18 cellular contexts compared by ENCODE assay signal in the genomic region with DNA sequence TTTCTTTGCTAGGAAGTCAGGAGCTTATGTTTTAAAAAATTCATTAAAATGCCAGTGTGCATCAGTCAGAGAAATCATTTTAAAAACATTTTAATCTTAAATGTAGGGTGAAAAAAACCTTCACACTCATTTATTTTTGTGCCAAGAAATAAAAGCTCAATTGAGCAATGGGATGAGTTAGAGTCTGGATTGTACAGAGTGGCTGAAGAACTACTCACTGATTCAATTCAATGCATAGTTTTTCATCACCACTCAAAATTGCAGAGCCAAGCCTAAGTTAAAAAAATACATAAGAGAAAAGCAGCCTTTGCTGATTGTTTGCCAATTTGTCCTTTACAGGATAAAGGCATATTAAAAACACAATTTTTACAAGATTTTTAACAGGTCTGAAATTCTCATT.
"Had no signal": no experiment of that assay in that cellular context is flagged by ENCODE, and none has a peak within 500 bp of the region (broad histone marks: within the 10 kb centered on the region; RNA-seq: fewer than 3 reads in every experiment).

No MANE protein-coding gene starts in this region.

- H3K36me3 Mint-ChIP-seq: brain; stimulated activated effector memory CD8-positive, alpha-beta T cell treated with anti-CD3 and anti-CD28 coated beads, Interleukin-12 subunit alpha, Interleukin-12 subunit beta, amount 100 ng/mL, for 72 hours; WTC11 had no signal

- H3K4me1 Mint-ChIP-seq: activated T-helper 17 cell treated with anti-CD3 and anti-CD28 coated beads, Interleukin-2, amount 50 U/mL, for 72 hours; nephron progenitor cell; stimulated activated effector memory CD8-positive, alpha-beta T cell treated with anti-CD3 and anti-CD28 coated beads, Interleukin-12 subunit alpha, Interleukin-12 subunit beta, amount 100 ng/mL, for 72 hours; T-helper 17 cell; WTC11 had no signal

- ATAC-seq: activated T-helper 17 cell treated with anti-CD3 and anti-CD28 coated beads, Interleukin-2, amount 50 U/mL, for 72 hours; stimulated activated effector memory CD8-positive, alpha-beta T cell treated with anti-CD3 and anti-CD28 coated beads, Interleukin-12 subunit alpha, Interleukin-12 subunit beta, amount 100 ng/mL, for 72 hours; T-helper 17 cell; WTC11 had no signal

- DNase-seq: activated CD4-positive, alpha-beta T cell treated with anti-CD3 and anti-CD28 coated beads for 48 hours; activated CD8-positive, alpha-beta memory T cell treated with anti-CD3 and anti-CD28 coated beads for 24 hours; activated naive CD4-positive, alpha-beta T cell treated with anti-CD3 and anti-CD28 coated beads for 36 hours; activated T-cell treated with anti-CD3 and anti-CD28 coated beads for 4 hours; esophagus squamous epithelium; kidney; left ventricle myocardium inferior; mesendoderm; nephron progenitor cell; ovary; T-helper 17 cell had no signal

- H3K4me1 ChIP-seq: esophagus squamous epithelium, left ventricle myocardium inferior, tibial nerve, vagina had no signal

- H3K36me3 ChIP-seq: esophagus squamous epithelium, left ventricle myocardium inferior, ovary, tibial nerve, vagina had no signal

- H3K9me3 Mint-ChIP-seq: activated naive CD4-positive, alpha-beta T cell treated with anti-CD3 and anti-CD28 coated beads for 36 hours; activated T-helper 17 cell treated with anti-CD3 and anti-CD28 coated beads, Interleukin-2, amount 50 U/mL, for 72 hours; nephron progenitor cell; stimulated activated effector memory CD8-positive, alpha-beta T cell treated with anti-CD3 and anti-CD28 coated beads, Interleukin-12 subunit alpha, Interleukin-12 subunit beta, amount 100 ng/mL, for 72 hours had no signal

- H3K27ac Mint-ChIP-seq: activated naive CD4-positive, alpha-beta T cell treated with anti-CD3 and anti-CD28 coated beads for 36 hours; activated T-helper 17 cell treated with anti-CD3 and anti-CD28 coated beads, Interleukin-2, amount 50 U/mL, for 72 hours; brain; nephron progenitor cell; stimulated activated effector memory CD8-positive, alpha-beta T cell treated with anti-CD3 and anti-CD28 coated beads, Interleukin-12 subunit alpha, Interleukin-12 subunit beta, amount 100 ng/mL, for 72 hours; T-helper 17 cell; WTC11 had no signal

- H3K4me3 ChIP-seq: esophagus squamous epithelium, left ventricle myocardium inferior, ovary, tibial nerve, vagina had no signal

- H3K27me3 Mint-ChIP-seq: T-helper 17 cell had no signal

- FAIRE-seq: endometrium, kidney had no signal

- H3K4me3 Mint-ChIP-seq: activated naive CD4-positive, alpha-beta T cell treated with anti-CD3 and anti-CD28 coated beads for 36 hours; activated T-helper 17 cell treated with anti-CD3 and anti-CD28 coated beads, Interleukin-2, amount 50 U/mL, for 72 hours; brain; nephron progenitor cell; stimulated activated effector memory CD8-positive, alpha-beta T cell treated with anti-CD3 and anti-CD28 coated beads, Interleukin-12 subunit alpha, Interleukin-12 subunit beta, amount 100 ng/mL, for 72 hours; T-helper 17 cell; WTC11 had no signal

- H3K27ac ChIP-seq: esophagus squamous epithelium, left ventricle myocardium inferior, ovary, tibial nerve, vagina had no signal

- H3K27me3 ChIP-seq: esophagus squamous epithelium, ovary, tibial nerve, vagina had no signal

- H3K9me3 ChIP-seq: esophagus squamous epithelium, ovary, tibial nerve, vagina had no signal
